11 cellular contexts compared by ENCODE assay signal in the genomic region with DNA sequence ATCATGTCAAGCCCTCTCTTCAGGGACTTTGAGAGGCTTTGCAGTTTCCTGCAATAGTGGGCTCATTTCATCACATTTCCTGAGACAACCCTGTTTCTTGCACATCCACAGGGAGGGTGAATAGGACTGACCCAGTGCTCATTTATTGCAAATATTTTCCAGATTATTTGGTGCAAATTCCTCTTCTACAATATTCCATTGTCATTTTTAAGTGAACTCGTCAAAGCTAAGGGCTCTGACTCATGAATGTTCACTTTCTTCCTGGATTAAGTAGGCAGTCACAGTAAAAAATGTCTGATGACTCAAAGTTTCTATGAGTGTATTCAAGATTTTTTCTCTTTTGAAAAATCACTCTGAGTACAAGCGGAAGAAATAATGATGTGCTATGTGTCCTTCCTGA.
DNase-seq lines count a peak whose midpoint lies in the region; ATAC-seq and TF ChIP-seq lines count a peak whose summit lies in the region.
"Had no signal": no experiment of that assay in that cellular context is flagged by ENCODE, and none has a peak within 500 bp of the region (broad histone marks: within the 10 kb centered on the region; RNA-seq: fewer than 3 reads in every experiment).

No MANE protein-coding gene starts in this region.

- H3K27ac Mint-ChIP-seq in T-helper 17 cell = no peak overlapping the region
- H3K27ac Mint-ChIP-seq in natural killer cell treated with Interleukin-12 subunit alpha and Interleukin-12 subunit beta and Interleukin-15 and Interleukin-18, amount 100 ng/mL, for 72 hours = no peak overlapping the region
- H3K27ac Mint-ChIP-seq: activated T-cell treated with anti-CD3 and anti-CD28 coated beads, Interleukin-2, amount 50 U/mL, for 72 hours; GM23338 had no signal

- no peak for ATAC-seq in T-helper 17 cell
- ATAC-seq in stimulated activated naive CD8-positive, alpha-beta T cell treated with anti-CD3 and anti-CD28 coated beads, Interleukin-15, Interleukin-2, amounts not matched to agents 100 U/mL and 50 U/mL, for 24 hours = no peak
- no peak for ATAC-seq in natural killer cell treated with Interleukin-12 subunit alpha and Interleukin-12 subunit beta and Interleukin-15 and Interleukin-18, amount 100 ng/mL, for 72 hours
- ATAC-seq: GM23338 had no signal

- H3K4me3 Mint-ChIP-seq in T-helper 17 cell = no peak overlapping the region
- no peak overlapping the region for H3K4me3 Mint-ChIP-seq in natural killer cell treated with Interleukin-12 subunit alpha and Interleukin-12 subunit beta and Interleukin-15 and Interleukin-18, amount 100 ng/mL, for 72 hours
- H3K4me3 Mint-ChIP-seq: activated T-cell treated with anti-CD3 and anti-CD28 coated beads, Interleukin-2, amount 50 U/mL, for 72 hours; GM23338 had no signal

- DNase-seq in EL = peak; percentile 91
- peak; percentile 82 for DNase-seq in RWPE1 (ENCODE audit: low spot score)
- DNase-seq in fibroblast of gingiva (ENCODE audit: low read depth) = peak; percentile 85
- DNase-seq in retinal pigment epithelial cell (ENCODE audit: low read depth) = peak; percentile 88
- DNase-seq in T-helper 17 cell = no peak
- DNase-seq in stimulated activated naive CD8-positive, alpha-beta T cell treated with anti-CD3 and anti-CD28 coated beads, Interleukin-15, Interleukin-2, amounts not matched to agents 100 U/mL and 50 U/mL, for 24 hours = no peak
- no peak for DNase-seq in natural killer cell treated with Interleukin-12 subunit alpha and Interleukin-12 subunit beta and Interleukin-15 and Interleukin-18, amount 100 ng/mL, for 72 hours (ENCODE audit: low spot score)
- no peak for DNase-seq in NCI-H1436 (lab: John Stamatoyannopoulos, UW)
- DNase-seq: activated T-cell treated with anti-CD3 and anti-CD28 coated beads, Interleukin-2, amount 50 U/mL, for 72 hours had no signal

- no peaks in the 10 kb centered on the region for H3K9me3 Mint-ChIP-seq in natural killer cell treated with Interleukin-12 subunit alpha and Interleukin-12 subunit beta and Interleukin-15 and Interleukin-18, amount 100 ng/mL, for 72 hours
- H3K9me3 Mint-ChIP-seq: activated T-cell treated with anti-CD3 and anti-CD28 coated beads, Interleukin-2, amount 50 U/mL, for 72 hours; GM23338 had no signal

- H3K27ac ChIP-seq in RWPE1 = no peak overlapping the region
- H3K27ac ChIP-seq: VCaP had no signal

- H3K4me1 Mint-ChIP-seq in T-helper 17 cell = no peaks in the 10 kb centered on the region
- no peaks in the 10 kb centered on the region for H3K4me1 Mint-ChIP-seq in natural killer cell treated with Interleukin-12 subunit alpha and Interleukin-12 subunit beta and Interleukin-15 and Interleukin-18, amount 100 ng/mL, for 72 hours (ENCODE audit: low read depth in 2 of 2)
- H3K4me1 Mint-ChIP-seq: GM23338 had no signal

- CTCF ChIA-PET in RWPE1 (lab: Yijun Ruan, JAX) = no interaction called here

- peaks cover 9% of the 10 kb centered on the region for H3K27me3 Mint-ChIP-seq in T-helper 17 cell
- H3K27me3 Mint-ChIP-seq in natural killer cell treated with Interleukin-12 subunit alpha and Interleukin-12 subunit beta and Interleukin-15 and Interleukin-18, amount 100 ng/mL, for 72 hours = no peaks in the 10 kb centered on the region

- no peaks in the 10 kb centered on the region for H3K9me3 ChIP-seq in T-helper 17 cell (ENCODE audit: control insufficient read depth, low read length, poor library complexity, severe bottlenecking)

- H3K4me3 ChIP-seq in retinal pigment epithelial cell (ENCODE audit: low read length) = no peak overlapping the region
- H3K4me3 ChIP-seq: GM23338 had no signal

- H3K36me3 Mint-ChIP-seq in T-helper 17 cell (ENCODE audit: low read depth) = no peaks in the 10 kb centered on the region
- H3K36me3 Mint-ChIP-seq in natural killer cell treated with Interleukin-12 subunit alpha and Interleukin-12 subunit beta and Interleukin-15 and Interleukin-18, amount 100 ng/mL, for 72 hours = no peaks in the 10 kb centered on the region

- TF ChIP-seq CTCF in RWPE1 (conservative IDR thresholded peaks at IDR 0.05; ENCODE audit: low read depth) (no peak), retinal pigment epithelial cell (conservative IDR thresholded peaks at IDR 0.05; ENCODE audit: low read depth, low read length) (no peak)

- POLR2A ChIA-PET in RWPE1 (lab: Yijun Ruan, JAX; ENCODE audit: low non-redundant PET) = no interaction called here

Comparison
In these comparisons a context has a peak if more than half of its experiments do, and no peak if none do; other contexts are left out.
1. DNase-seq: peak in EL (single experiment), RWPE1 (single experiment), fibroblast of gingiva (single experiment) and retinal pigment epithelial cell (single experiment); none in T-helper 17 cell (0 of 3), stimulated activated naive CD8-positive, alpha-beta T cell treated with anti-CD3 and anti-CD28 coated beads, Interleukin-15, Interleukin-2, amounts not matched to agents 100 U/mL and 50 U/mL, for 24 hours (single experiment), natural killer cell treated with Interleukin-12 subunit alpha and Interleukin-12 subunit beta and Interleukin-15 and Interleukin-18, amount 100 ng/mL, for 72 hours (single experiment) and NCI-H1436 (single experiment).